ENCODE assay signal across 17 cellular contexts in genomic region chr2:16396171-16396570, GRCh38.
"Had no signal": no experiment of that assay in that cellular context is flagged by ENCODE, and none has a peak within 500 bp of the region (broad histone marks: within the 10 kb centered on the region; RNA-seq: fewer than 3 reads in every experiment).

No MANE protein-coding gene starts in this region.

- H3K27me3 ChIP-seq: esophagus muscularis mucosa, foreskin keratinocyte, gastroesophageal sphincter, heart left ventricle, hepatocyte, left lung had no signal

- H3K4me3 ChIP-seq: coronary artery, dorsolateral prefrontal cortex, esophagus muscularis mucosa, gastroesophageal sphincter, heart left ventricle, hepatocyte, left lung, lower lobe of right lung had no signal

- H3K79me2 ChIP-seq: hepatocyte had no signal

- H3K4me2 ChIP-seq: hepatocyte had no signal

- DNase-seq: dermis blood vessel endothelial cell; dorsolateral prefrontal cortex; effector CD4-positive, alpha-beta T cell; effector memory CD4-positive, alpha-beta T cell; heart left ventricle; hypothalamus; left cardiac atrium; left lung; left ventricle myocardium superior; lower lobe of right lung; mesendoderm; midbrain had no signal

- H2AFZ ChIP-seq: hepatocyte had no signal

- H3K9me3 ChIP-seq: esophagus muscularis mucosa, gastroesophageal sphincter, heart left ventricle, left lung, lower lobe of right lung had no signal

- H3K4me1 ChIP-seq: foreskin keratinocyte, gastroesophageal sphincter, left lung, lower lobe of right lung had no signal

- H3K27ac ChIP-seq: coronary artery, dorsolateral prefrontal cortex, esophagus muscularis mucosa, foreskin keratinocyte, gastroesophageal sphincter, heart left ventricle, hepatocyte, left lung, lower lobe of right lung had no signal

- H3K36me3 ChIP-seq: esophagus muscularis mucosa, gastroesophageal sphincter, heart left ventricle, left lung, lower lobe of right lung had no signal
